Comparison of ENCODE assay signal across 1 cellular context in the genomic region with DNA sequence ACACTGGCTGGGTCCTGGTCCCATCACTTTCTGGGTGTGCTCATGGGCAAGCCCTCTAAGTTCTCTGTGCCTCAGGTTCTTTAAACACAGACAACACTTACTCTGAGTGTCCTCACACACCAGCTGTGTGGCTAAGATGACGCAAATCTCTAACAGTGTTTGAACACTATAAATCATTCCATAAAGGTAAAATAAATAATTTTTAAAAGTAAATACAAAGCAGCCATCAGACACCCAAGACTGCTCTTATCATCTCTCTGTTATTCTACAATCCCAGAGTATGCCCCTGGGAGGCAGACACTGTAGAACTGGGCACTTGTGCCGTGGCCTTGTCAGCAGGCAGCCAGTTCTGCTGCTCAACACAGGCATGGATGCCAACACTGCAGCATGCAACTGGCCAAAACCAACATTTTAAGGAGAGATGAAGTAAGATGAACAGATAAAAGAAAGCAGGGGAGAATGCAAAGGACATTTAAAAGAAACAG.
A peak's percentile ranks its signal among the peaks of the same experiment; 100 is the strongest.
TF ChIP-seq lines count a peak whose summit lies in the region.

No MANE protein-coding gene starts in this region.

TF ChIP-seq in A549, 52 proteins besides CTCF, POLR2A, EP300 and RAD21 (continued from another document):
- no peak for TF ChIP-seq SREBF2 (IDR thresholded peaks at IDR 0.05)
- TF ChIP-seq HEYL (CRISPR knock-in tag; IDR thresholded peaks at IDR 0.05): no peak
- 0 out of 2 replicates have a peak, but pooled peaks have one; percentile 40 for TF ChIP-seq GATA3 (IDR thresholded peaks at IDR 0.05; ENCODE audit: borderline replicate concordance)
- TF ChIP-seq ZSCAN20 (CRISPR knock-in tag; IDR thresholded peaks at IDR 0.05): no peak
- no peak for TF ChIP-seq MYC (IDR thresholded peaks at IDR 0.05; ENCODE audit: borderline replicate concordance, low read length)
- TF ChIP-seq RARB (CRISPR knock-in tag; IDR thresholded peaks at IDR 0.05): no peak
- no peak for TF ChIP-seq CBX2 (IDR thresholded peaks at IDR 0.05; ENCODE audit: borderline replicate concordance, low read depth)
- no peak for TF ChIP-seq NR3C1 (IDR thresholded peaks at IDR 0.05)
- no peak for TF ChIP-seq MAFK (IDR thresholded peaks at IDR 0.05; ENCODE audit: partially characterized antibody)
- TF ChIP-seq FOXS1 (CRISPR knock-in tag; IDR thresholded peaks at IDR 0.05): no peak
- TF ChIP-seq SMC3 (IDR thresholded peaks at IDR 0.05): peak; percentile 22; the same call in 2 of the 3 replicates
- no peak for TF ChIP-seq FOSL2 (IDR thresholded peaks at IDR 0.05)
- no peak for TF ChIP-seq FOSL2 (CRISPR knock-in tag; IDR thresholded peaks at IDR 0.05)
- no peak for TF ChIP-seq BHLHE40 (IDR thresholded peaks at IDR 0.05; ENCODE audit: low read depth, low read length)
- no peak for TF ChIP-seq POLR2AphosphoS2 (conservative IDR thresholded peaks at IDR 0.05; ENCODE audit: low read length)
TF ChIP-seq in A549: peak in this region for 3.
